In genomic region chr3:66500575-66501482, GRCh38 we compare ENCODE assay signal across 8 cellular contexts. TPM values are rescaled to one million over a fixed set of nuclear protein-coding genes. Genes with fewer than 3 reads are reported as not detected.
DNase-seq lines count a peak whose midpoint lies in the region; TF ChIP-seq lines count a peak whose summit lies in the region.

Gene LRIG1 (minus strand): TSS chr3:66501022. CDS start chr3:66500407, 615 bp downstream.

- no peaks in the 10 kb centered on the region for H3K9me3 ChIP-seq in endocrine pancreas (ENCODE audit: control insufficient read depth, low read length)

- no peaks in the 10 kb centered on the region for H3K36me3 ChIP-seq in endocrine pancreas (ENCODE audit: control insufficient read depth, insufficient read depth, low read length)

- peaks cover 20% of the 10 kb centered on the region for H3K4me1 ChIP-seq in endocrine pancreas (ENCODE audit: control insufficient read depth, insufficient read depth, low read length)

- DNase-seq in CMK (ENCODE audit: low read depth) (peak; percentile 36), GM20000 (ENCODE audit: low spot score) (peak; percentile 96), HS-5 (ENCODE audit: low read depth) (peak; percentile 85), NOMO-1 (lab: John Stamatoyannopoulos, UW; ENCODE audit: unreplicated experiment in 2 of 2) (peak; percentile 95 to 99), mesenteric fat pad (ENCODE audit: low spot score) (peak; percentile 100)
- DNase-seq in activated CD8-positive, alpha-beta memory T cell treated with anti-CD3 and anti-CD28 coated beads, Interleukin-2, amount 50 U/mL, for 1 hour (ENCODE audit: extremely low read depth), result peak; percentile 95
- DNase-seq in stimulated activated CD8-positive, alpha-beta memory T cell treated with anti-CD3 and anti-CD28 coated beads, Interleukin-15, amount 100 ng/mL, for 1 hour (ENCODE audit: low read depth), result peak; percentile 94

- H3K9ac ChIP-seq in endocrine pancreas (ENCODE audit: control insufficient read depth, insufficient read depth, low read length), result peak within 1 kb of the TSS; percentile 92

- no peak for TF ChIP-seq CTCF in GM20000 (IDR thresholded peaks at IDR 0.05; ENCODE audit: extremely low read depth, missing control alignments)

- H3K4me3 ChIP-seq in endocrine pancreas (ENCODE audit: control insufficient read depth, insufficient read depth, low read length), result peak within 1 kb of the TSS; percentile 61

- no peaks in the 10 kb centered on the region for H3K27me3 ChIP-seq in endocrine pancreas (ENCODE audit: control insufficient read depth, insufficient read depth, low read length)

RNA-seq across cellular contexts. Expression of gene LRIG1, which starts in this region (rescaled TPM):
- 25.2 TPM for total RNA-seq in mesenteric fat pad

Comparison
In these comparisons a context has a peak if more than half of its experiments do, and no peak if none do; other contexts are left out.
1. Peak in every context shown above with its lines: DNase-seq and H3K4me3 ChIP-seq.
2. DNase-seq: peak in every context shown above with its lines; median percentile 100 in mesenteric fat pad; 97 in NOMO-1; 96 in GM20000; 95 in activated CD8-positive, alpha-beta memory T cell treated with anti-CD3 and anti-CD28 coated beads, Interleukin-2, amount 50 U/mL, for 1 hour; 94 in stimulated activated CD8-positive, alpha-beta memory T cell treated with anti-CD3 and anti-CD28 coated beads, Interleukin-15, amount 100 ng/mL, for 1 hour; 85 in HS-5; 36 in CMK.